Comparison of ENCODE assay signal across 27 cellular contexts in the genomic region with DNA sequence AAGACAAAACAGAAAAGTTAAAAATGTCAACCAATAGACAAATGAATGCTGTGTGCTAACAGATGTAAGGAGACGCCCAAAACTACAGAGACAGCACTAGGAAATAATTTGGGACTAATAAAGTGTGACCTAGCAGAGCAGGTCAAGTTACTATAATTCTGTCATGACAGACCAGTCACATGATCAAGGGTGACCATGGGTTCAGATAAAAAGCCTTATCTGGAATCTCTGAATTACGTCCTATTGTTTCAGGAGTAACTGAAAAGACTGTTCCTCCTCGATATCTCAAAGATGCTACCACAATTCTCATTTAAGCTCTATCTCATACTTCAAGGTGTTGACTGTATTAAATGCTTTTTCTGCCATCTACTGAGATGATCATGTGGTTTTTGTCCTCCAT.
"Had no signal": no experiment of that assay in that cellular context is flagged by ENCODE, and none has a peak within 500 bp of the region (broad histone marks: within the 10 kb centered on the region; RNA-seq: fewer than 3 reads in every experiment).

No MANE protein-coding gene starts in this region.

- H3K27me3 ChIP-seq: adrenal gland, body of pancreas, breast epithelium, cardiac muscle cell, colonic mucosa, heart left ventricle had no signal

- H3K9me3 Mint-ChIP-seq: activated B cell treated with CpG ODN at 0.5 μM for 24 hours; activated CD4-positive, alpha-beta memory T cell treated with anti-CD3 and anti-CD28 coated beads, Interleukin-2, amount 10 ng/mL, durations not matched to agents 7 days and 5 days; activated CD4-positive, alpha-beta T cell treated with anti-CD3 and anti-CD28 coated beads, Interleukin-2, amount 10 ng/mL, durations not matched to agents 24 days and 14 days; activated naive CD4-positive, alpha-beta T cell treated with anti-CD3 and anti-CD28 coated beads, Interleukin-2, amount 10 ng/mL, durations not matched to agents 7 days and 5 days; activated naive CD4-positive, alpha-beta T cell treated with anti-CD3 and anti-CD28 coated beads, Interleukin-2, amount 50 U/mL, for 72 hours; activated naive CD8-positive, alpha-beta T cell treated with anti-CD3 and anti-CD28 coated beads, Interleukin-2, amount 50 U/mL, for 24 hours; activated T-cell treated with anti-CD3 and anti-CD28 coated beads, Interleukin-2, amount 50 U/mL, for 24 hours; activated T-cell treated with anti-CD3 and anti-CD28 coated beads, Interleukin-2, amount 50 U/mL, for 72 hours had no signal

- DNase-seq: activated B cell treated with CpG ODN at 0.5 μM for 24 hours; activated CD4-positive, alpha-beta memory T cell treated with anti-CD3 and anti-CD28 coated beads, Interleukin-2, amount 10 ng/mL, durations not matched to agents 7 days and 5 days; activated CD4-positive, alpha-beta T cell treated with anti-CD3 and anti-CD28 coated beads, Interleukin-2, amount 10 ng/mL, durations not matched to agents 24 days and 14 days; activated CD4-positive, alpha-beta T cell treated with anti-CD3 and anti-CD28 coated beads, Interleukin-2, amount 50 U/mL, for 4 hours; activated CD8-positive, alpha-beta memory T cell treated with anti-CD3 and anti-CD28 coated beads, Interleukin-2, amount 50 U/mL, for 48 hours; activated gamma-delta T cell; activated naive CD4-positive, alpha-beta T cell; activated naive CD4-positive, alpha-beta T cell treated with anti-CD3 and anti-CD28 coated beads, Interleukin-2, amount 10 ng/mL, durations not matched to agents 7 days and 5 days; activated naive CD8-positive, alpha-beta T cell treated with anti-CD3 and anti-CD28 coated beads, Interleukin-2, amount 50 U/mL, for 24 hours; activated T-cell treated with anti-CD3 and anti-CD28 coated beads for 4 hours; activated T-cell treated with anti-CD3 and anti-CD28 coated beads, Interleukin-2, amount 50 U/mL, for 24 hours; activated T-cell treated with anti-CD3 and anti-CD28 coated beads, Interleukin-2, amount 50 U/mL, for 72 hours; adrenal gland; amygdala; aorta; body of pancreas; central memory CD4-positive, alpha-beta T cell; cerebellar nuclear complex; colonic mucosa; effector CD8-positive, alpha-beta T cell; foreskin fibroblast; heart left ventricle; T-helper 2 cell; WERI-Rb-1 had no signal

- H3K27ac Mint-ChIP-seq: activated B cell treated with CpG ODN at 0.5 μM for 24 hours; activated CD4-positive, alpha-beta memory T cell treated with anti-CD3 and anti-CD28 coated beads, Interleukin-2, amount 10 ng/mL, durations not matched to agents 7 days and 5 days; activated CD4-positive, alpha-beta T cell treated with anti-CD3 and anti-CD28 coated beads, Interleukin-2, amount 10 ng/mL, durations not matched to agents 24 days and 14 days; activated naive CD4-positive, alpha-beta T cell treated with anti-CD3 and anti-CD28 coated beads, Interleukin-2, amount 10 ng/mL, durations not matched to agents 7 days and 5 days; activated naive CD8-positive, alpha-beta T cell treated with anti-CD3 and anti-CD28 coated beads, Interleukin-2, amount 50 U/mL, for 24 hours had no signal

- H3K36me3 ChIP-seq: breast epithelium had no signal

- H3K27me3 Mint-ChIP-seq: activated B cell treated with CpG ODN at 0.5 μM for 24 hours; activated CD4-positive, alpha-beta memory T cell treated with anti-CD3 and anti-CD28 coated beads, Interleukin-2, amount 10 ng/mL, durations not matched to agents 7 days and 5 days; activated CD4-positive, alpha-beta T cell treated with anti-CD3 and anti-CD28 coated beads, Interleukin-2, amount 10 ng/mL, durations not matched to agents 24 days and 14 days; activated naive CD4-positive, alpha-beta T cell treated with anti-CD3 and anti-CD28 coated beads, Interleukin-2, amount 10 ng/mL, durations not matched to agents 7 days and 5 days; activated naive CD8-positive, alpha-beta T cell treated with anti-CD3 and anti-CD28 coated beads, Interleukin-2, amount 50 U/mL, for 24 hours; activated T-cell treated with anti-CD3 and anti-CD28 coated beads, Interleukin-2, amount 50 U/mL, for 24 hours had no signal

- H3K4me3 Mint-ChIP-seq: activated B cell treated with CpG ODN at 0.5 μM for 24 hours; activated CD4-positive, alpha-beta memory T cell treated with anti-CD3 and anti-CD28 coated beads, Interleukin-2, amount 10 ng/mL, durations not matched to agents 7 days and 5 days; activated CD4-positive, alpha-beta T cell treated with anti-CD3 and anti-CD28 coated beads, Interleukin-2, amount 10 ng/mL, durations not matched to agents 24 days and 14 days; activated naive CD4-positive, alpha-beta T cell treated with anti-CD3 and anti-CD28 coated beads, Interleukin-2, amount 10 ng/mL, durations not matched to agents 7 days and 5 days; activated naive CD8-positive, alpha-beta T cell treated with anti-CD3 and anti-CD28 coated beads, Interleukin-2, amount 50 U/mL, for 24 hours; activated T-cell treated with anti-CD3 and anti-CD28 coated beads, Interleukin-2, amount 50 U/mL, for 24 hours; activated T-cell treated with anti-CD3 and anti-CD28 coated beads, Interleukin-2, amount 50 U/mL, for 72 hours had no signal

- H3K27ac ChIP-seq: adrenal gland, body of pancreas, breast epithelium, cardiac muscle cell, colonic mucosa, heart left ventricle, WERI-Rb-1 had no signal

- H3K4me3 ChIP-seq: adrenal gland, body of pancreas, breast epithelium, cardiac muscle cell, colonic mucosa, heart left ventricle had no signal

- H3K4me1 ChIP-seq: adrenal gland, body of pancreas, breast epithelium had no signal

- H3K9me3 ChIP-seq: adrenal gland, breast epithelium, colonic mucosa, heart left ventricle had no signal
